Comparison of ENCODE assay signal across 14 cellular contexts in the genomic region with DNA sequence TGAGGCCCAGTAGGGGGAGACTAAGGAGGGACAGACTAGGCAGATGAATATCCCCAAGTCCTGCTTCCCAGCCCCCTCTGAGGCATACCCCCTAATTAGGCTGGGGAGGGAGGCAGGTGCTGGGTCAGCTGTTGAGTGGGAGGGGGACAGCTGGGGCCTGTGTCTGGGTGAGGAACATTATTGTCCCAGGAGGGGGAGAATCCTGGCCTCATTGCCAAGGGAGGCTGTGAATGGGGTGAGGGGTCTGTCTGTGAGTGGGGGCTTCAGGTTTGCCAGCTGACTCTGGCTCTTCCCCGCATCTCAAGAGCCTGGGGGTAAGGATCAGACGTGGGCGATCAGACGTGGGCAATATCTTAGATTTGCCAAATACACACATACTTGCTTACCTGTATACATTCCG. TPM values are rescaled to one million over a fixed set of nuclear protein-coding genes. Genes with fewer than 3 reads are reported as not detected.
DNase-seq lines count a peak whose midpoint lies in the region; ATAC-seq and TF ChIP-seq lines count a peak whose summit lies in the region.
"Had no signal": no experiment of that assay in that cellular context is flagged by ENCODE, and none has a peak within 500 bp of the region (broad histone marks: within the 10 kb centered on the region; RNA-seq: fewer than 3 reads in every experiment).

No MANE protein-coding gene starts in this region.

- H4K20me1 ChIP-seq in hepatocyte (ENCODE audit: insufficient read depth, poor library complexity, severe bottlenecking): peaks cover 37% of the 10 kb centered on the region

- H3K27ac ChIP-seq in hepatocyte: no peak overlapping the region
- peak overlapping the region; percentile 59 for H3K27ac ChIP-seq in suprapubic skin
- H3K27ac ChIP-seq in upper lobe of left lung: no peak overlapping the region
- no peak overlapping the region for H3K27ac ChIP-seq in brain microvascular endothelial cell
- H3K27ac ChIP-seq: foreskin keratinocyte, neutrophil, uterus had no signal

- no peak for TF ChIP-seq EP300 in suprapubic skin (IDR thresholded peaks at IDR 0.05)
- no peak for TF ChIP-seq EP300 in upper lobe of left lung (IDR thresholded peaks at IDR 0.05)

- peaks cover 37% of the 10 kb centered on the region for H3K79me2 ChIP-seq in hepatocyte

- H3K27me3 ChIP-seq in hepatocyte: no peaks in the 10 kb centered on the region
- H3K27me3 ChIP-seq in suprapubic skin: no peaks in the 10 kb centered on the region
- no peaks in the 10 kb centered on the region for H3K27me3 ChIP-seq in upper lobe of left lung
- H3K27me3 ChIP-seq in brain microvascular endothelial cell (replicated peaks): no peaks in the 10 kb centered on the region
- H3K27me3 ChIP-seq: foreskin keratinocyte, neutrophil, uterus had no signal

- H3K4me3 ChIP-seq in hepatocyte: no peak overlapping the region
- H3K4me3 ChIP-seq in suprapubic skin: no peak overlapping the region
- H3K4me3 ChIP-seq in upper lobe of left lung: no peak overlapping the region
- no peak overlapping the region for H3K4me3 ChIP-seq in brain microvascular endothelial cell (ENCODE audit: low read depth, low read length)
- H3K4me3 ChIP-seq: uterus had no signal

- H3K9me3 ChIP-seq in hepatocyte (ENCODE audit: low read depth) (no peaks in the 10 kb centered on the region), suprapubic skin (no peaks in the 10 kb centered on the region), upper lobe of left lung (no peaks in the 10 kb centered on the region)
- H3K9me3 ChIP-seq: uterus had no signal

- H2AFZ ChIP-seq in hepatocyte: no peak overlapping the region

- WGBS in hepatocyte (ENCODE audit: low lambda C conversion rate, missing lambda C conversion rate): 91% methylated on average over 5 of the region's 5 CpGs
- 67% methylated on average over 5 of the region's 5 CpGs for WGBS in suprapubic skin
- 94% methylated on average over 5 of the region's 5 CpGs for WGBS in upper lobe of left lung, 2 donors

- no peak for ATAC-seq in upper lobe of left lung (ENCODE audit: low FRiP score in 2 of 2)
- ATAC-seq: Panc1 had no signal

- TF ChIP-seq POLR2A in suprapubic skin (IDR thresholded peaks at IDR 0.05) (no peak), upper lobe of left lung (IDR thresholded peaks at IDR 0.05) (no peak)

- H3K9me2 ChIP-seq in hepatocyte (replicated peaks; ENCODE audit: insufficient read depth): no peaks in the 10 kb centered on the region

- no peak for TF ChIP-seq CTCF in hepatocyte (IDR thresholded peaks at IDR 0.05; ENCODE audit: poor library complexity)
- no peak for TF ChIP-seq CTCF in suprapubic skin (IDR thresholded peaks at IDR 0.05)
- TF ChIP-seq CTCF in upper lobe of left lung (IDR thresholded peaks at IDR 0.05): no peak
- no peak for TF ChIP-seq CTCF in brain microvascular endothelial cell (IDR thresholded peaks at IDR 0.05; ENCODE audit: low read depth, low read length, missing control alignments)

- peak overlapping the region; percentile 83 for H3K4me2 ChIP-seq in hepatocyte

- DNase-seq in activated CD8-positive, alpha-beta memory T cell treated with anti-CD3 and anti-CD28 coated beads for 24 hours: peak; percentile 42
- DNase-seq in activated CD8-positive, alpha-beta memory T cell treated with anti-CD3 and anti-CD28 coated beads, Interleukin-2, amount 50 U/mL, for 48 hours: no peak
- peak; percentile 40 for DNase-seq in NCI-H2081 treated with DMSO at 0.1 percent for 48 hours (lab: John Stamatoyannopoulos, UW)
- peak; percentile 2 for DNase-seq in hepatocyte (ENCODE audit: low spot score)
- DNase-seq in suprapubic skin (ENCODE audit: low spot score in 2 of 2): peak in 1 of 2 donors; percentile 44
- no peak for DNase-seq in upper lobe of left lung
- DNase-seq in brain microvascular endothelial cell: no peak
- DNase-seq in NCI-H128 (lab: John Stamatoyannopoulos, UW; ENCODE audit: unreplicated experiment): no peak
- DNase-seq: dermis blood vessel endothelial cell, T1000 had no signal

- H3K4me1 ChIP-seq in hepatocyte (ENCODE audit: insufficient read depth) (peaks cover 20% of the 10 kb centered on the region), suprapubic skin (peaks cover 38% of the 10 kb centered on the region), upper lobe of left lung (peaks cover 20 to 34% (median 28%) of the 10 kb centered on the region in 4 donors)

- H3K36me3 ChIP-seq in hepatocyte (replicated peaks; ENCODE audit: insufficient read depth, low read depth) (no peaks in the 10 kb centered on the region), suprapubic skin (peaks cover 38% of the 10 kb centered on the region), upper lobe of left lung (peaks cover 27 to 48% (median 40%) of the 10 kb centered on the region in 4 donors), brain microvascular endothelial cell (replicated peaks) (peaks cover 38% of the 10 kb centered on the region)
- H3K36me3 ChIP-seq: uterus had no signal

- in situ Hi-C loops in brain microvascular endothelial cell (cut with HindIII; ENCODE audit: low pct_ligation_motif_present, low sequenced_read_pairs): no loop called here

RNA-seq across cellular contexts. Expression of a gene that starts 2.1 kb away (rescaled TPM):
- total RNA-seq in hepatocyte (47.8 and 74.8 TPM in 2 replicates), suprapubic skin (100 to 1,000 TPM in 1 of 4 donors, 10 to 100 TPM in 3; 31.0 to 102 (median 63.1) TPM), upper lobe of left lung (100 to 1,000 TPM in 4 of 6 donors, 10 to 100 TPM in 2; 84.0 to 383 (median 180) TPM)
- 99.4 and 140 TPM in 2 replicates for polyA plus RNA-seq in hepatocyte

RNA-seq across cellular contexts. Expression of a gene that starts 10.1 kb away (rescaled TPM):
- total RNA-seq in hepatocyte (0.48 and 4.3 TPM in 2 replicates), suprapubic skin (10 to 100 TPM in 1 of 4 donors, 1 to 10 TPM in 3; 3.1 to 10.1 (median 5.1) TPM), upper lobe of left lung (10 to 100 TPM in 3 of 6 donors, 1 to 10 TPM in 3; 4.8 to 28.7 (median 12.8) TPM)
- polyA plus RNA-seq in hepatocyte: 1.2 and 5.5 TPM in 2 replicates
- total RNA-seq: dermis blood vessel endothelial cell, foreskin keratinocyte had no signal
- polyA plus RNA-seq: foreskin keratinocyte had no signal

RNA-seq across cellular contexts. Expression of a gene that starts 17.3 kb away (rescaled TPM):
- total RNA-seq in hepatocyte (0.48 TPM in 1 of 2 replicates, not detected in the other), suprapubic skin (not detected), upper lobe of left lung (not detected)
- polyA plus RNA-seq in hepatocyte: not detected in 2 replicates
- total RNA-seq: dermis blood vessel endothelial cell, foreskin keratinocyte, uterus had no signal
- polyA plus RNA-seq: foreskin keratinocyte had no signal

RNA-seq across cellular contexts. Expression of a gene that starts 34.8 kb away (rescaled TPM):
- total RNA-seq in hepatocyte (19.9 and 21.6 TPM in 2 replicates), suprapubic skin (1 to 10 TPM in 3 of 4 donors, not detected in 1; 1.5 to 4.3 (median 4.3) TPM), upper lobe of left lung (100 to 1,000 TPM; 132 to 523 (median 171) TPM)
- polyA plus RNA-seq in hepatocyte: 13.4 and 26.8 TPM in 2 replicates
- total RNA-seq: foreskin keratinocyte had no signal
- polyA plus RNA-seq: foreskin keratinocyte had no signal

Comparison
In these comparisons a context has a peak if more than half of its experiments do, and no peak if none do; other contexts are left out.
1. DNase-seq: peak in activated CD8-positive, alpha-beta memory T cell treated with anti-CD3 and anti-CD28 coated beads for 24 hours (single experiment), NCI-H2081 treated with DMSO at 0.1 percent for 48 hours (single experiment) and hepatocyte (single experiment); none in activated CD8-positive, alpha-beta memory T cell treated with anti-CD3 and anti-CD28 coated beads, Interleukin-2, amount 50 U/mL, for 48 hours (single experiment), upper lobe of left lung (0 of 2), brain microvascular endothelial cell (single experiment) and NCI-H128 (single experiment).